In genomic region chr6:138692978-138693909, GRCh38 we compare ENCODE assay signal across 8 cellular contexts.
DNase-seq lines count a peak whose midpoint lies in the region; ATAC-seq and TF ChIP-seq lines count a peak whose summit lies in the region.

No MANE protein-coding gene starts in this region.

- no peaks in the 10 kb centered on the region for H3K9me3 ChIP-seq in tibial nerve

- H3K27me3 ChIP-seq in tibial nerve = no peaks in the 10 kb centered on the region

- peaks cover 0 to 11% (median 0%) of the 10 kb centered on the region in 4 donors for H3K4me1 ChIP-seq in tibial nerve

- TF ChIP-seq POLR2A in tibial nerve (IDR thresholded peaks at IDR 0.05) = no peak

- peak overlapping the region; percentile 60 to 86 (median 70) for H3K27ac ChIP-seq in tibial nerve

- DNase-seq in COLO829 (ENCODE audit: low spot score) (peak; percentile 68), NCI-H748 treated with DMSO at 0.1 percent for 48 hours (lab: John Stamatoyannopoulos, UW) (peak; percentile 44), fibroblast of mammary gland (ENCODE audit: low read depth) (peak; percentile 52), myocyte (ENCODE audit: low read depth) (peak; percentile 73), tibial nerve (ENCODE audit: low spot score in 2 of 2) (peak; percentile 19 to 36)
- peak; percentile 49 for DNase-seq in activated T-cell treated with anti-CD3 and anti-CD28 coated beads, Interleukin-2, amount 50 U/mL, for 1 hour

- no peaks in the 10 kb centered on the region for H3K36me3 ChIP-seq in tibial nerve

- peak overlapping the region; percentile 67 for H3K4me3 ChIP-seq in fibroblast of mammary gland (ENCODE audit: control insufficient read depth, low read depth, low read length)
- H3K4me3 ChIP-seq in tibial nerve = peak overlapping the region; percentile 36 to 83 (median 72)

- peak; percentile 54 for ATAC-seq in GM19351 (IDR thresholded peaks at IDR 0.05; ENCODE audit: unreplicated experiment)
- ATAC-seq in HG03342 (IDR thresholded peaks at IDR 0.05; ENCODE audit: unreplicated experiment) = peak; percentile 49

- TF ChIP-seq CTCF in fibroblast of mammary gland (conservative IDR thresholded peaks at IDR 0.05; ENCODE audit: control insufficient read depth, insufficient read depth, low read depth, low read length) = no peak
- peak in 2 of 5 experiments; percentile 19 to 30 for TF ChIP-seq CTCF in tibial nerve (IDR thresholded peaks at IDR 0.05)

- 0 to 2% methylated on average over 20 to 58 of the region's 92 CpGs for WGBS in tibial nerve, 2 donors

- TF ChIP-seq EP300 in tibial nerve (IDR thresholded peaks at IDR 0.05) = peak in 1 of 2 donors; percentile 41

Comparison
In these comparisons a context has a peak if more than half of its experiments do, and no peak if none do; other contexts are left out.
1. Peak in every context shown above with its lines: DNase-seq, ATAC-seq, H3K4me3 ChIP-seq and H3K27ac ChIP-seq.